In the genomic region with DNA sequence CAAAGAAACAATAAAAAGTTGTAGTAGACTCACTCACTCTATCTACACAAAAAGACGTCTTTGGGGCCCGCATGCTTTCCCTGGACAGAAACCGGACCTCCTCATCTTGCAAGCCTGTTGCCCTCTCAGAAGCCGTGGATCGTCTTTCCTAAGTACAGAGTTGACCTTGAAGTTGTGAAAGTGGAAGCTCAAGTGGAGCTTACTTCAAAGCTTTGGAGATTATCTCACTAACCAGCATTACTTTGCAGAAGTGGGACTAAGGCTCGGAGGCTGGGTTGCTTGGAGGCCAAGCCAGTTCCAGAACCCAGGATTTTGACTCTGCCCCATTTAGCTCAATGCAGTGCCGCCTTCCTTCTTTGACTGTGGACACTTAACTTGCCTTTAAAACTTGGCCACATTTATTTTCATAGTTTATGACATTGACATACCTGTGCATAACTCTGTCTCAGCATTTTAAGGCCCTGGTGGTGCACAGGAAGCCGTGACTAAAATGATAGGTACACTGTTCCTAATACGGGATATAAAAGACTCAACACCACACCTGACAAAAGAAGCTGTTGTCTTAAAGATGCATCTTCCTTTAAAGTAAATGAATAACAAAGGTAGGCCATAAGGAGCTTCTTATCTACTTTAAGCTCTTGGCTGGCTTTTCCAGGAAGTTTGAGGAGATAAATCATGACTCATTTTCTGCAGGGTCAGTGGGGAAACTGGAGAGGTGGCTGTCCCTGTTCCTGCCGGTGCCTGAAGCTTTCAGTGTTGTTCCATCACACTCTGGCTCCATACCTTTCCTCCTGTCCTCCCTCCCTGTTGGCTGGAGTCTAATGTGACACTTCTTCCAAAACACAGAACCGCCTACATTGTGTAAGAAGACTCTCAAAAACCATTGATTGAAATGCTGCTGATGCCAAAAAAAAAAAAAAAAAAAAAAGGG, we compare ENCODE assay signal across 8 cellular contexts. TPM values are rescaled to one million over a fixed set of nuclear protein-coding genes. Genes with fewer than 3 reads are reported as not detected.
DNase-seq lines count a peak whose midpoint lies in the region; ATAC-seq and TF ChIP-seq lines count a peak whose summit lies in the region.

No MANE protein-coding gene starts in this region.

- H3K27ac ChIP-seq in OCI-LY1 (ENCODE audit: low read depth, low read length, poor library complexity, severe bottlenecking) (peak overlapping the region; percentile 53), duodenal mucosa (ENCODE audit: low read depth, low read length) (peak overlapping the region; percentile 79)

- peaks cover 50% of the 10 kb centered on the region for H3K4me1 Mint-ChIP-seq in osteocyte (ENCODE audit: unreplicated experiment)

- H3K79me2 ChIP-seq in OCI-LY1 (ENCODE audit: insufficient read depth, low read length), result peaks cover 30% of the 10 kb centered on the region

- H3K9me3 Mint-ChIP-seq in osteocyte (ENCODE audit: unreplicated experiment), result no peaks in the 10 kb centered on the region

- peak overlapping the region; percentile 12; the same call in 1 of the 2 replicates for H3K4me2 ChIP-seq in OCI-LY1 (ENCODE audit: low read length)

- H3K36me3 ChIP-seq in OCI-LY1 (ENCODE audit: insufficient read depth, low read length) (peaks cover 6% of the 10 kb centered on the region), duodenal mucosa (ENCODE audit: control insufficient read depth in 1 of 2, insufficient read depth in 2 of 2, low read length in 2 of 2) (no peaks in the 10 kb centered on the region)

- H3K9ac ChIP-seq in OCI-LY1 (ENCODE audit: low read length), result no peak overlapping the region
- peak overlapping the region; percentile 41 to 55 for H3K9ac ChIP-seq in duodenal mucosa (ENCODE audit: low read depth in 1 of 2, low read length in 2 of 2)

- H3K36me3 Mint-ChIP-seq in osteocyte (ENCODE audit: unreplicated experiment), result no peaks in the 10 kb centered on the region

- no peaks in the 10 kb centered on the region for H3K27me3 ChIP-seq in OCI-LY1 (ENCODE audit: insufficient read depth, low read length)
- no peaks in the 10 kb centered on the region for H3K27me3 ChIP-seq in duodenal mucosa (ENCODE audit: control insufficient read depth in 1 of 2, insufficient read depth in 2 of 2, low read length in 2 of 2)

- H4K20me1 ChIP-seq in OCI-LY1 (ENCODE audit: insufficient read depth, low read length), result no peaks in the 10 kb centered on the region

- DNase-seq in ELR (ENCODE audit: low read depth) (peak; percentile 63), osteocyte (ENCODE audit: extremely low spot score, unreplicated experiment) (no peak), 8988T (no peak), NCI-H128 (lab: John Stamatoyannopoulos, UW; ENCODE audit: unreplicated experiment) (no peak)

- H3K4me3 ChIP-seq in OCI-LY1 (ENCODE audit: low read depth, low read length, poor library complexity, severe bottlenecking), result no peak overlapping the region
- peak overlapping the region; percentile 5 to 11 for H3K4me3 ChIP-seq in duodenal mucosa (ENCODE audit: low read depth in 1 of 2, low read length in 2 of 2)

- H3K4me1 ChIP-seq in OCI-LY1 (ENCODE audit: insufficient read depth, low read length, severe bottlenecking) (peaks cover 40% of the 10 kb centered on the region), duodenal mucosa (ENCODE audit: control insufficient read depth in 1 of 2, insufficient read depth in 2 of 2, low read length in 2 of 2) (peaks cover 29 to 38% of the 10 kb centered on the region in 2 donors)

- H3K27ac Mint-ChIP-seq in osteocyte (ENCODE audit: unreplicated experiment), result peak overlapping the region; percentile 81

- H3F3A ChIP-seq in OCI-LY1 (ENCODE audit: insufficient read depth, low read length), result peaks cover 5% of the 10 kb centered on the region; the same call in 1 of the 2 replicates

- H3K9me3 ChIP-seq in OCI-LY1 (ENCODE audit: low read length) (no peaks in the 10 kb centered on the region), duodenal mucosa (ENCODE audit: control insufficient read depth in 1 of 2, low read length in 2 of 2) (no peaks in the 10 kb centered on the region)

- no peaks in the 10 kb centered on the region for H3K9me2 ChIP-seq in OCI-LY1 (ENCODE audit: low read depth, low read length)

- ATAC-seq in GM19467 (IDR thresholded peaks at IDR 0.05; ENCODE audit: unreplicated experiment) (no peak), HG03097 (IDR thresholded peaks at IDR 0.05; ENCODE audit: low FRiP score, unreplicated experiment) (no peak)

- H3K4me3 Mint-ChIP-seq in osteocyte (ENCODE audit: unreplicated experiment), result no peak overlapping the region

- H2AFZ ChIP-seq in OCI-LY1 (ENCODE audit: low read length), result no peak overlapping the region

- TF ChIP-seq CTCF in OCI-LY1 (IDR thresholded peaks at IDR 0.05; ENCODE audit: low read length), result no peak
- no peak for TF ChIP-seq CTCF in osteocyte (IDR thresholded peaks at IDR 0.05)

- no peaks in the 10 kb centered on the region for H3K27me3 Mint-ChIP-seq in osteocyte (ENCODE audit: unreplicated experiment)

RNA-seq across cellular contexts. Expression of a gene that starts 10.7 kb away (rescaled TPM):
- 15.6 and 18.0 TPM in 2 replicates for total RNA-seq in osteocyte

RNA-seq across cellular contexts. Expression of a gene that starts 11.6 kb away (rescaled TPM):
- 8.4 and 8.8 TPM in 2 replicates for total RNA-seq in osteocyte

RNA-seq across cellular contexts. Expression of a gene that starts 48.8 kb away (rescaled TPM):
- 79.2 and 80.3 TPM in 2 replicates for total RNA-seq in osteocyte
